16 cellular contexts compared by ENCODE assay signal in the genomic region with DNA sequence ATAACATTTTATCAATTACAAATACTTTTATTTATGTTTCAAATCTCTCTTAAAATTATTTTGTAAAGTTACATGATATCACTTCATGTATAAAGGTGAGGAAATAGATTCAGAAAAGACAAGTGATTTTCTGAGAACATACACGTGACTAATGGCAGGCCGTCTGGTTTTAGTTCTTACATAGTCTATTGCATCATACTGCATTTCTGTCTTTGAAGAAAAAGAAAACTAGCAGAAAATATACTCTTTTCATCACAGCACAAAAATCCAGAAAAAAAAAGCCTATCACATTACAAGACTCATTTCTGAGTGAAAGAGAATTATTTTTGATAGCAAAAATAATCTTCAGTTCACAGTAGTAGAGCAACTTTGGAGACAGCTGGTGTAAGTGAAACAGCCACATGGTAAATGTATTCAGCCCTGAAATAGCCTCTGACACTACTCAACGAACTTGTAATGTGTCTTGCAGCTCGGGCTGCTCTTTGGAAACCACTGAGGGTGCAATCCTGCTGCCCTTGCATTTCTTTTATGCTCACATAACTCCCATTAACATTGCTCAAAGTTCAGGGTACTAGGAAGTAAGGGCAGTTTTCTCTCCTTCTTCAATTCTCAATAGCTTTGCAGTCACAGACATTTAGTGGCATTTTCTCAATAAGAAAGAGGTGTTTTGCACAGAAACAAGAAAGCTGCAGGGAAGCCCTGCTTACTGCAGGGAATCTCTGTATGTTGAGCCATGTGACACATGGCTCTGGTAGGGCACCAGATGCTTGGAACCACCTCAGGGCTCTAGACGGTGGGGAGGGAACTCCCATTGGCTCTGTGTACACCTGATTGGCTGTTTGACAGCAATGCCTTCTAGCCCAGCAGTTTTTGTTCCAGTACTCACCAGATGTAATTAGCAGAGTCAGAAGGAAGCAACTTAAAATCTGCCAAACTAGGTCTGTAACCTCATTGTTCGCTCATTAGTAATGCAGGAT.
DNase-seq lines count a peak whose midpoint lies in the region; ATAC-seq, FAIRE-seq and TF ChIP-seq lines count a peak whose summit lies in the region.
"Had no signal": no experiment of that assay in that cellular context is flagged by ENCODE, and none has a peak within 500 bp of the region (broad histone marks: within the 10 kb centered on the region; RNA-seq: fewer than 3 reads in every experiment).

No MANE protein-coding gene starts in this region.

- no peak for TF ChIP-seq CTCF in A673 (conservative IDR thresholded peaks at IDR 0.05; ENCODE audit: low read depth, low read length)
- no peak for TF ChIP-seq CTCF in RWPE1 (conservative IDR thresholded peaks at IDR 0.05; ENCODE audit: low read depth)
- no peak for TF ChIP-seq CTCF in kidney (IDR thresholded peaks at IDR 0.05; ENCODE audit: borderline replicate concordance, extremely low read depth, insufficient read depth)
- TF ChIP-seq CTCF in BE2C (IDR thresholded peaks at IDR 0.05; ENCODE audit: low read depth, low read length): no peak

- no peaks in the 10 kb centered on the region for H3K27me3 Mint-ChIP-seq in stimulated activated naive CD8-positive, alpha-beta T cell treated with anti-CD3 and anti-CD28 coated beads, Interleukin-15, amount 100 ng/mL, for 72 hours
- H3K27me3 Mint-ChIP-seq: activated CD4-positive, alpha-beta T cell treated with anti-CD3 and anti-CD28 coated beads, Interleukin-2, amount 10 ng/mL, durations not matched to agents 7 days and 5 days; activated T-helper 17 cell treated with anti-CD3 and anti-CD28 coated beads, Interleukin-2, amount 50 U/mL, for 72 hours; B cell had no signal

- no peak overlapping the region for H3K27ac Mint-ChIP-seq in stimulated activated naive CD8-positive, alpha-beta T cell treated with anti-CD3 and anti-CD28 coated beads, Interleukin-15, amount 100 ng/mL, for 72 hours
- H3K27ac Mint-ChIP-seq: activated CD4-positive, alpha-beta T cell treated with anti-CD3 and anti-CD28 coated beads, Interleukin-2, amount 10 ng/mL, durations not matched to agents 7 days and 5 days; activated T-helper 17 cell treated with anti-CD3 and anti-CD28 coated beads, Interleukin-2, amount 50 U/mL, for 72 hours; B cell had no signal

- no peak overlapping the region for H3K4me3 Mint-ChIP-seq in stimulated activated naive CD8-positive, alpha-beta T cell treated with anti-CD3 and anti-CD28 coated beads, Interleukin-15, amount 100 ng/mL, for 72 hours
- H3K4me3 Mint-ChIP-seq: activated CD4-positive, alpha-beta T cell treated with anti-CD3 and anti-CD28 coated beads, Interleukin-2, amount 10 ng/mL, durations not matched to agents 7 days and 5 days; activated T-helper 17 cell treated with anti-CD3 and anti-CD28 coated beads, Interleukin-2, amount 50 U/mL, for 72 hours; B cell had no signal

- H3K36me3 ChIP-seq in A673 (ENCODE audit: insufficient read depth, low read length, poor library complexity, severe bottlenecking) (no peaks in the 10 kb centered on the region), iPS-18a (ENCODE audit: control insufficient read depth, low read depth, low read length) (no peaks in the 10 kb centered on the region), kidney (ENCODE audit: control insufficient read depth in 1 of 2, insufficient read depth in 2 of 2, low read length in 2 of 2) (no peaks in the 10 kb centered on the region), BE2C (no peaks in the 10 kb centered on the region)

- H3K4me3 ChIP-seq in A673 (ENCODE audit: low read depth, low read length, poor library complexity, severe bottlenecking) (no peak overlapping the region), iPS-18a (ENCODE audit: low read length) (no peak overlapping the region), kidney (ENCODE audit: low read length in 2 of 2) (no peak overlapping the region), BE2C (ENCODE audit: low read depth, low read length) (no peak overlapping the region)

- peak overlapping the region; percentile 8 for H3K27ac ChIP-seq in A673 (ENCODE audit: low read depth, low read length, poor library complexity, severe bottlenecking)
- H3K27ac ChIP-seq in RWPE1: no peak overlapping the region
- no peak overlapping the region for H3K27ac ChIP-seq in iPS-18a (ENCODE audit: low read length)
- H3K27ac ChIP-seq in kidney (ENCODE audit: low read depth in 2 of 2, low read length in 2 of 2): no peak overlapping the region
- H3K27ac ChIP-seq: epithelial cell of prostate had no signal

- CTCF ChIA-PET in A673 (lab: Charles Lee) (no interaction called here), HEK293T (lab: Yijun Ruan, JAX) (no interaction called here), RWPE1 (lab: Yijun Ruan, JAX) (interaction anchor here (0.8 kb wide), 1 partner anchor 1788 kb away, joined by 9 read pairs; no protein-coding TSS in a partner anchor)

- H3K9me3 Mint-ChIP-seq in stimulated activated naive CD8-positive, alpha-beta T cell treated with anti-CD3 and anti-CD28 coated beads, Interleukin-15, amount 100 ng/mL, for 72 hours: peaks cover 3 to 7% of the 10 kb centered on the region in 2 donors

- intact Hi-C loops in A673 (cut with micrococcal nuclease; ENCODE audit: unreplicated experiment) (no loop called here), kidney (cut with DNase I) (no loop called here)

- POLR2A ChIA-PET in A673 (lab: Charles Lee; ENCODE audit: low non-redundant PET) (no interaction called here), HEK293T (lab: Yijun Ruan, JAX) (no interaction called here), RWPE1 (lab: Yijun Ruan, JAX; ENCODE audit: low non-redundant PET) (no interaction called here)

- FAIRE-seq in kidney (lab: Jason Lieb, UNC): no peak
- FAIRE-seq: bronchial epithelial cell, GM18507 had no signal

- no TSS peak for BruUV-seq in A673 (replicated peaks; lab: Mats Ljungman, UMichigan)

- no peaks in the 10 kb centered on the region for H3K27me3 ChIP-seq in A673 (replicated peaks; ENCODE audit: insufficient read depth, low read depth, low read length, poor library complexity)
- no peaks in the 10 kb centered on the region for H3K27me3 ChIP-seq in iPS-18a (ENCODE audit: control insufficient read depth, insufficient read depth, low read length)
- no peaks in the 10 kb centered on the region for H3K27me3 ChIP-seq in BE2C

- H3K9me3 ChIP-seq in A673 (ENCODE audit: low read depth, low read length, poor library complexity, severe bottlenecking) (no peaks in the 10 kb centered on the region), iPS-18a (ENCODE audit: control insufficient read depth, low read depth, low read length) (no peaks in the 10 kb centered on the region), kidney (ENCODE audit: control insufficient read depth in 1 of 2, low read length in 2 of 2) (no peaks in the 10 kb centered on the region), BE2C (no peaks in the 10 kb centered on the region)

- DNase-seq in A673 (ENCODE audit: low spot score): peak; percentile 3
- DNase-seq in HEK293T (ENCODE audit: extremely low spot score): peak; percentile 3
- DNase-seq in RWPE1 (ENCODE audit: low spot score): peak; percentile 1
- no peak for DNase-seq in T-helper 1 cell
- no peak for DNase-seq in kidney
- no peak for DNase-seq in stimulated activated naive CD8-positive, alpha-beta T cell treated with anti-CD3 and anti-CD28 coated beads, Interleukin-15, amount 100 ng/mL, for 72 hours
- no peak for DNase-seq in BE2C
- DNase-seq: activated CD4-positive, alpha-beta T cell treated with anti-CD3 and anti-CD28 coated beads, Interleukin-2, amount 10 ng/mL, durations not matched to agents 7 days and 5 days; NCI-H748 treated with DMSO at 0.1 percent for 48 hours; SW 1271 had no signal

- H3K4me1 Mint-ChIP-seq in stimulated activated naive CD8-positive, alpha-beta T cell treated with anti-CD3 and anti-CD28 coated beads, Interleukin-15, amount 100 ng/mL, for 72 hours: no peaks in the 10 kb centered on the region
- H3K4me1 Mint-ChIP-seq: activated CD4-positive, alpha-beta T cell treated with anti-CD3 and anti-CD28 coated beads, Interleukin-2, amount 10 ng/mL, durations not matched to agents 7 days and 5 days; activated T-helper 17 cell treated with anti-CD3 and anti-CD28 coated beads, Interleukin-2, amount 50 U/mL, for 72 hours; B cell had no signal

- H3K4me1 ChIP-seq in A673 (ENCODE audit: insufficient read depth, low read length, poor library complexity, severe bottlenecking) (peaks cover 5% of the 10 kb centered on the region), iPS-18a (ENCODE audit: control insufficient read depth, low read depth, low read length) (peaks cover 18% of the 10 kb centered on the region), kidney (ENCODE audit: control insufficient read depth in 1 of 2, insufficient read depth in 1 of 2, low read depth in 1 of 2, low read length in 2 of 2) (no peaks in the 10 kb centered on the region), BE2C (no peaks in the 10 kb centered on the region)

- peak overlapping the region; percentile 4 for H3K9ac ChIP-seq in iPS-18a (ENCODE audit: low read length)
- no peak overlapping the region for H3K9ac ChIP-seq in kidney (ENCODE audit: low read length in 2 of 2)

- ATAC-seq in stimulated activated naive CD8-positive, alpha-beta T cell treated with anti-CD3 and anti-CD28 coated beads, Interleukin-15, amount 100 ng/mL, for 72 hours: no peak
- ATAC-seq: activated T-helper 17 cell treated with anti-CD3 and anti-CD28 coated beads, Interleukin-2, amount 50 U/mL, for 72 hours had no signal

TF ChIP-seq in HEK293T, 16 proteins besides CTCF, POLR2A, EP300 and RAD21 (continues in another document):
- TF ChIP-seq HDGF (IDR thresholded peaks at IDR 0.05; ENCODE audit: borderline replicate concordance) (no peak), FOXA1 (IDR thresholded peaks at IDR 0.05) (no peak), ELF4 (IDR thresholded peaks at IDR 0.05) (no peak), ZNF384 (IDR thresholded peaks at IDR 0.05) (no peak), ARNT (IDR thresholded peaks at IDR 0.05) (no peak), CTBP1 (IDR thresholded peaks at IDR 0.05; ENCODE audit: borderline replicate concordance) (no peak), BHLHE40 (IDR thresholded peaks at IDR 0.05; ENCODE audit: borderline replicate concordance) (no peak), LEF1 (IDR thresholded peaks at IDR 0.05; ENCODE audit: borderline replicate concordance) (no peak), NFRKB (IDR thresholded peaks at IDR 0.05) (no peak), TARDBP (IDR thresholded peaks at IDR 0.05) (no peak), SP1 (IDR thresholded peaks at IDR 0.05) (no peak), FOXK2 (IDR thresholded peaks at IDR 0.05) (no peak), FOXM1 (IDR thresholded peaks at IDR 0.05; ENCODE audit: borderline replicate concordance) (no peak)
- TF ChIP-seq, protein P1, sequence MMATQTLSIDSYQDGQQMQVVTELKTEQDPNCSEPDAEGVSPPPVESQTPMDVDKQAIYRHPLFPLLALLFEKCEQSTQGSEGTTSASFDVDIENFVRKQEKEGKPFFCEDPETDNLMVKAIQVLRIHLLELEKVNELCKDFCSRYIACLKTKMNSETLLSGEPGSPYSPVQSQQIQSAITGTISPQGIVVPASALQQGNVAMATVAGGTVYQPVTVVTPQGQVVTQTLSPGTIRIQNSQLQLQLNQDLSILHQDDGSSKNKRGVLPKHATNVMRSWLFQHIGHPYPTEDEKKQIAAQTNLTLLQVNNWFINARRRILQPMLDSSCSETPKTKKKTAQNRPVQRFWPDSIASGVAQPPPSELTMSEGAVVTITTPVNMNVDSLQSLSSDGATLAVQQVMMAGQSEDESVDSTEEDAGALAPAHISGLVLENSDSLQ (IDR thresholded peaks at IDR 0.05): no peak

Comparison
In these comparisons a context has a peak if more than half of its experiments do, and no peak if none do; other contexts are left out.
1. DNase-seq: peak in A673 (single experiment), HEK293T (single experiment) and RWPE1 (single experiment); none in T-helper 1 cell (0 of 5), kidney (single experiment), stimulated activated naive CD8-positive, alpha-beta T cell treated with anti-CD3 and anti-CD28 coated beads, Interleukin-15, amount 100 ng/mL, for 72 hours (0 of 2) and BE2C (single experiment).